Comparison of ENCODE assay signal across 1 cellular context in the genomic region with DNA sequence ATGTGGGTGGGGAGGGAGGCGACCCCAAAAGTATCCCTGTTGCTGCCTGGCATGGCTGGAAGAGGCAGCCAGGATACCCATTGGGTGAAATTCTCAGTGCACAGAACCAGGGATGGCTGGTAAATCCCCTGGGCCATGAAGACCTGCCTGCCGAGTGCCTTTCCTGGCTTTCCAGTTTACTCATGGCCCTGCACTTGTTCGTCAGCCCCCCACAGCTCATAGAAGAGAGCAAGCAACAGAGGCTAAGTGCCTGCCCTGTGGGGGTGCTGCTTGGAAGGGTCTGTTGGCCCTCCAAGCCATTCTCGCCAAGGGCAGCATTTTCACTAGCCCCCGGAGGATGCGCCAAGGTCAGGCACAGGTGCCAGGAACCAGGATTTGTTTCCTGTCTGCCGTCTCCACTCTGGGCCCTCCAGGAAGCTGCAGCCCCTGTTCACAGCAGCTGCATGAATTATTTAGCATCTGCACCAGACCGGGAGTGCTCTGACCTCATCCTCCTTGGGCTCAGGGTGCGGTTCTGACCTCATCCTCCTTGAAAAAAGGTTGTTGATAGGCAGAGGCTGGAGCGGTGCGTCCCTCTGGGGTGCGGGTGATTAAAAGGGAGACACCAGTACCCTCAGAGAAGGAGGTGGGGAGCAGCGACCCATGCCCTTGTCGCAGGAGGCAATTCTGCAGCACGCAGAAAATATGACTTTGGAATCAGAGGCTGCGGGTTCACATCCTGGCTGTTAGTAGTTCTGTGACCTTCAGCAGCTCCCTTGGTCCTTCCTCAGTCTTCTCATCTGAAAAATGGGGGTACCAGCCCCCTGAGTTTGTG.
TF ChIP-seq lines count a peak whose summit lies in the region.

No MANE protein-coding gene starts in this region.

TF ChIP-seq in HCT116, 20 proteins besides CTCF, POLR2A, EP300 and RAD21:
- TF ChIP-seq, protein P1, sequence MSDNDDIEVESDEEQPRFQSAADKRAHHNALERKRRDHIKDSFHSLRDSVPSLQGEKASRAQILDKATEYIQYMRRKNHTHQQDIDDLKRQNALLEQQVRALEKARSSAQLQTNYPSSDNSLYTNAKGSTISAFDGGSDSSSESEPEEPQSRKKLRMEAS (IDR thresholded peaks at IDR 0.05): no peak
- TF ChIP-seq, protein P2, sequence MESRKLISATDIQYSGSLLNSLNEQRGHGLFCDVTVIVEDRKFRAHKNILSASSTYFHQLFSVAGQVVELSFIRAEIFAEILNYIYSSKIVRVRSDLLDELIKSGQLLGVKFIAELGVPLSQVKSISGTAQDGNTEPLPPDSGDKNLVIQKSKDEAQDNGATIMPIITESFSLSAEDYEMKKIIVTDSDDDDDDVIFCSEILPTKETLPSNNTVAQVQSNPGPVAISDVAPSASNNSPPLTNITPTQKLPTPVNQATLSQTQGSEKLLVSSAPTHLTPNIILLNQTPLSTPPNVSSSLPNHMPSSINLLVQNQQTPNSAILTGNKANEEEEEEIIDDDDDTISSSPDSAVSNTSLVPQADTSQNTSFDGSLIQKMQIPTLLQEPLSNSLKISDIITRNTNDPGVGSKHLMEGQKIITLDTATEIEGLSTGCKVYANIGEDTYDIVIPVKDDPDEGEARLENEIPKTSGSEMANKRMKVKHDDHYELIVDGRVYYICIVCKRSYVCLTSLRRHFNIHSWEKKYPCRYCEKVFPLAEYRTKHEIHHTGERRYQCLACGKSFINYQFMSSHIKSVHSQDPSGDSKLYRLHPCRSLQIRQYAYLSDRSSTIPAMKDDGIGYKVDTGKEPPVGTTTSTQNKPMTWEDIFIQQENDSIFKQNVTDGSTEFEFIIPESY (IDR thresholded peaks at IDR 0.05; ENCODE audit: extremely low read depth, insufficient replicate concordance, low read length): no peak
- TF ChIP-seq SRF (IDR thresholded peaks at IDR 0.05; ENCODE audit: low read depth) (no peak), POLR2AphosphoS5 (IDR thresholded peaks at IDR 0.05; ENCODE audit: low read depth, low read length) (0 out of 2 replicates have a peak, but pooled peaks have one; percentile 16), FOSL1 (IDR thresholded peaks at IDR 0.05; ENCODE audit: low read depth) (no peak)
